2 cellular contexts compared by ENCODE assay signal in genomic region chr11:32418836-32419235, GRCh38.
A peak's percentile ranks its signal among the peaks of the same experiment; 100 is the strongest.
TF ChIP-seq lines count a peak whose summit lies in the region.

No MANE protein-coding gene starts in this region.

TF ChIP-seq in GM23338, 12 proteins besides CTCF, POLR2A, EP300 and RAD21:
- TF ChIP-seq CREB1 (CRISPR knock-in tag; IDR thresholded peaks at IDR 0.05; ENCODE audit: low read depth) (no peak), STAT1 (IDR thresholded peaks at IDR 0.05; ENCODE audit: unreplicated experiment) (no peak), REST (IDR thresholded peaks at IDR 0.05; ENCODE audit: unreplicated experiment) (no peak), ZNF331 (CRISPR knock-in tag; IDR thresholded peaks at IDR 0.05; ENCODE audit: low read depth) (no peak), NANOG (IDR thresholded peaks at IDR 0.05; ENCODE audit: borderline replicate concordance) (no peak), ZNF114 (CRISPR knock-in tag; IDR thresholded peaks at IDR 0.05) (no peak), ZNF462 (CRISPR knock-in tag; IDR thresholded peaks at IDR 0.05) (no peak), EZH2 (IDR thresholded peaks at IDR 0.05; ENCODE audit: low read depth, unreplicated experiment) (no peak), ETS1 (IDR thresholded peaks at IDR 0.05) (no peak)

TF ChIP-seq in K562, 482 proteins besides CTCF, POLR2A, EP300 and RAD21:
- TF ChIP-seq PKNOX1 (IDR thresholded peaks at IDR 0.05), result 0 out of 2 replicates have a peak, but pooled peaks have one; percentile 5
- peak; percentile 8 for TF ChIP-seq MEIS2 (IDR thresholded peaks at IDR 0.05; ENCODE audit: partially characterized antibody)
- TF ChIP-seq XRCC3 (IDR thresholded peaks at IDR 0.05), result no peak
